ENCODE assay signal across 8 cellular contexts in genomic region chr4:90419124-90419711, GRCh38.
A peak's percentile ranks its signal among the peaks of the same experiment; 100 is the strongest.
DNase-seq lines count a peak whose midpoint lies in the region; ATAC-seq, FAIRE-seq and TF ChIP-seq lines count a peak whose summit lies in the region.

No MANE protein-coding gene starts in this region.

- H3K4me2 ChIP-seq in DOHH2 (ENCODE audit: low read length) (no peak overlapping the region), endothelial cell of umbilical vein (ENCODE audit: insufficient read depth, low read length) (no peak overlapping the region), osteoblast (ENCODE audit: insufficient read depth, low read length) (no peak overlapping the region)

- no peaks in the 10 kb centered on the region for H3K79me2 ChIP-seq in DOHH2 (ENCODE audit: control insufficient read depth, low read length)
- no peaks in the 10 kb centered on the region for H3K79me2 ChIP-seq in endothelial cell of umbilical vein (ENCODE audit: control insufficient read depth, insufficient read depth, low read length)
- no peaks in the 10 kb centered on the region for H3K79me2 ChIP-seq in osteoblast (ENCODE audit: insufficient read depth, low read length)

- no peaks in the 10 kb centered on the region for H3K36me3 Mint-ChIP-seq in activated T-cell treated with anti-CD3 and anti-CD28 coated beads, Interleukin-2, amount 50 U/mL, for 72 hours (ENCODE audit: insufficient read depth in 2 of 2)

- H3K9me3 Mint-ChIP-seq in activated T-cell treated with anti-CD3 and anti-CD28 coated beads, Interleukin-2, amount 50 U/mL, for 72 hours: no peaks in the 10 kb centered on the region

- no peak overlapping the region for H3K27ac ChIP-seq in DOHH2 (ENCODE audit: low read depth, low read length)
- H3K27ac ChIP-seq in endothelial cell of umbilical vein (ENCODE audit: insufficient read depth, low read depth, low read length): no peak overlapping the region
- H3K27ac ChIP-seq in osteoblast (ENCODE audit: low read depth, low read length): no peak overlapping the region

- H3K27me3 ChIP-seq in DOHH2 (ENCODE audit: control insufficient read depth, low read length) (no peaks in the 10 kb centered on the region), endothelial cell of umbilical vein (ENCODE audit: control insufficient read depth in 2 of 2, insufficient read depth in 2 of 2, low read length in 2 of 2) (no peaks in the 10 kb centered on the region), osteoblast (ENCODE audit: insufficient read depth, low read length) (no peaks in the 10 kb centered on the region)

- H3K4me3 Mint-ChIP-seq in activated T-cell treated with anti-CD3 and anti-CD28 coated beads, Interleukin-2, amount 50 U/mL, for 72 hours: no peak overlapping the region

- intact Hi-C loops in endothelial cell of umbilical vein (cut with micrococcal nuclease): loop anchor here (1.0 to 5.0 kb wide), 8 partner anchors 104 to 1968 kb away; no protein-coding TSS in a partner anchor

- H3K9me2 ChIP-seq in DOHH2 (replicated peaks; ENCODE audit: control insufficient read depth, low read length): no peaks in the 10 kb centered on the region

- no peak overlapping the region for H3K9ac ChIP-seq in endothelial cell of umbilical vein (replicated peaks; ENCODE audit: extremely low read depth, insufficient read depth, low read length)

- H3K27ac Mint-ChIP-seq in activated T-cell treated with anti-CD3 and anti-CD28 coated beads, Interleukin-2, amount 50 U/mL, for 72 hours: no peak overlapping the region

- BruUV-seq in endothelial cell of umbilical vein (replicated peaks; lab: Mats Ljungman, UMichigan): no TSS peak

- POLR2A ChIA-PET in endothelial cell of umbilical vein (lab: Charles Lee): no interaction called here

- no peaks in the 10 kb centered on the region for H3F3A ChIP-seq in DOHH2 (ENCODE audit: control insufficient read depth, insufficient read depth)

- ATAC-seq in GM19395 (IDR thresholded peaks at IDR 0.05; ENCODE audit: unreplicated experiment): peak; percentile 92
- peak; percentile 86 for ATAC-seq in HG03432 (IDR thresholded peaks at IDR 0.05; ENCODE audit: unreplicated experiment)
- no peak for ATAC-seq in activated T-cell treated with anti-CD3 and anti-CD28 coated beads, Interleukin-2, amount 50 U/mL, for 72 hours (replicated peaks in 1 of 2)

- no peaks in the 10 kb centered on the region for H3K4me1 Mint-ChIP-seq in activated T-cell treated with anti-CD3 and anti-CD28 coated beads, Interleukin-2, amount 50 U/mL, for 72 hours (ENCODE audit: low read depth)

- DNase-seq in NCI-H748 (lab: John Stamatoyannopoulos, UW; ENCODE audit: unreplicated experiment) (peak; percentile 44), endothelial cell of umbilical vein (ENCODE audit: low read depth, low spot score) (peak; percentile 80), osteoblast (ENCODE audit: insufficient read length, low spot score, missing footprints) (no peak), mucosa of gallbladder (ENCODE audit: low spot score) (no peak)
- no peak for DNase-seq in activated T-cell treated with anti-CD3 and anti-CD28 coated beads, Interleukin-2, amount 50 U/mL, for 72 hours

- CTCF ChIA-PET in endothelial cell of umbilical vein (lab: Charles Lee): interaction anchor here (0.6 to 3.9 kb wide), 62 partner anchors 9 to 1972 kb away, joined by 3 to 77 read pairs (median 4); no protein-coding TSS in a partner anchor

- H3K4me3 ChIP-seq in DOHH2 (ENCODE audit: low read length) (no peak overlapping the region), endothelial cell of umbilical vein (replicated peaks in 1 of 3; ENCODE audit: insufficient read depth in 1 of 3, low read depth in 1 of 3, low read length in 3 of 3) (no peak overlapping the region), osteoblast (ENCODE audit: insufficient read depth, low read length) (no peak overlapping the region)

- dilution Hi-C loops in endothelial cell of umbilical vein (cut with MboI; ENCODE audit: extremely low pct_ligation_motif_present, low sequenced_read_pairs): no loop called here

- TF ChIP-seq POLR2A in endothelial cell of umbilical vein (IDR thresholded peaks at IDR 0.05; ENCODE audit: low read depth, low read length): no peak

- TF ChIP-seq CTCF in DOHH2 (IDR thresholded peaks at IDR 0.05; ENCODE audit: low read depth, low read length, poor library complexity, severe bottlenecking) (peak; percentile 50), endothelial cell of umbilical vein (IDR thresholded peaks at IDR 0.05; ENCODE audit: extremely low read depth in 1 of 2, insufficient read depth in 1 of 2, low read depth in 1 of 2, low read length in 2 of 2) (peak; percentile 37 to 41), osteoblast (IDR thresholded peaks at IDR 0.05; ENCODE audit: extremely low read depth, low read depth, low read length) (peak; percentile 45)

- no peaks in the 10 kb centered on the region for H3K36me3 ChIP-seq in DOHH2 (ENCODE audit: control insufficient read depth, low read length)
- H3K36me3 ChIP-seq in endothelial cell of umbilical vein (ENCODE audit: control insufficient read depth in 2 of 2, extremely low read depth in 1 of 2, insufficient read depth in 2 of 2, low read length in 2 of 2): no peaks in the 10 kb centered on the region
- H3K36me3 ChIP-seq in osteoblast (ENCODE audit: insufficient read depth, low read length): no peaks in the 10 kb centered on the region

- FAIRE-seq in endothelial cell of umbilical vein (lab: Jason Lieb, UNC): peak; percentile 72

- no peaks in the 10 kb centered on the region for H3K9me1 ChIP-seq in endothelial cell of umbilical vein (replicated peaks; ENCODE audit: control insufficient read depth, extremely low read depth, insufficient read depth, low read length)

- no peaks in the 10 kb centered on the region for H3K4me1 ChIP-seq in DOHH2 (ENCODE audit: control insufficient read depth, low read length)
- H3K4me1 ChIP-seq in endothelial cell of umbilical vein (ENCODE audit: control insufficient read depth, extremely low read depth, insufficient read depth, low read length): no peaks in the 10 kb centered on the region
- H3K4me1 ChIP-seq in osteoblast (ENCODE audit: insufficient read depth, low read length): no peaks in the 10 kb centered on the region

- no peaks in the 10 kb centered on the region for H4K20me1 ChIP-seq in DOHH2 (ENCODE audit: control insufficient read depth, insufficient read depth, low read depth, low read length)
- no peaks in the 10 kb centered on the region for H4K20me1 ChIP-seq in endothelial cell of umbilical vein (replicated peaks; ENCODE audit: control insufficient read depth, extremely low read depth, insufficient read depth, low read length)
- H4K20me1 ChIP-seq in osteoblast (ENCODE audit: insufficient read depth, low read length): no peaks in the 10 kb centered on the region

- no peaks in the 10 kb centered on the region for H3K27me3 Mint-ChIP-seq in activated T-cell treated with anti-CD3 and anti-CD28 coated beads, Interleukin-2, amount 50 U/mL, for 72 hours (ENCODE audit: low read depth)

- H3K9me3 ChIP-seq in DOHH2 (ENCODE audit: control insufficient read depth, insufficient read depth, low read length) (no peaks in the 10 kb centered on the region), endothelial cell of umbilical vein (replicated peaks; ENCODE audit: control insufficient read depth, insufficient read depth, low read length) (no peaks in the 10 kb centered on the region), osteoblast (ENCODE audit: low read depth, low read length) (no peaks in the 10 kb centered on the region)

- no peak overlapping the region for H2AFZ ChIP-seq in endothelial cell of umbilical vein (ENCODE audit: low read depth, low read length)
- H2AFZ ChIP-seq in osteoblast (ENCODE audit: low read length): no peak overlapping the region

TF ChIP-seq in endothelial cell of umbilical vein, 7 proteins besides CTCF, POLR2A, EP300 and RAD21:
- TF ChIP-seq FOS (IDR thresholded peaks at IDR 0.05; ENCODE audit: borderline replicate concordance, insufficient read depth, low read length) (no peak), MAX (IDR thresholded peaks at IDR 0.05; ENCODE audit: insufficient read depth, insufficient read length) (no peak), POLR2AphosphoS5 (IDR thresholded peaks at IDR 0.05; ENCODE audit: insufficient read depth, low read depth, low read length) (no peak), MYC (IDR thresholded peaks at IDR 0.05; ENCODE audit: low read depth, low read length) (no peak), JUN (IDR thresholded peaks at IDR 0.05; ENCODE audit: borderline replicate concordance, insufficient read depth, insufficient read length, low read depth) (no peak), EZH2 (IDR thresholded peaks at IDR 0.05; ENCODE audit: borderline replicate concordance, low read depth, low read length, severe bottlenecking) (no peak), GATA2 (IDR thresholded peaks at IDR 0.05; ENCODE audit: insufficient read depth, insufficient read length, low read depth, low read length) (no peak)

Comparison
In these comparisons a context has a peak if more than half of its experiments do, and no peak if none do; other contexts are left out.
1. ATAC-seq: peak in GM19395 (single experiment) and HG03432 (single experiment); none in activated T-cell treated with anti-CD3 and anti-CD28 coated beads, Interleukin-2, amount 50 U/mL, for 72 hours (0 of 2).
2. DNase-seq: peak in NCI-H748 (single experiment) and endothelial cell of umbilical vein (single experiment); none in osteoblast (single experiment), activated T-cell treated with anti-CD3 and anti-CD28 coated beads, Interleukin-2, amount 50 U/mL, for 72 hours (0 of 2) and mucosa of gallbladder (single experiment).
3. Peak in every context shown above with its lines, with median percentiles within 50 percentile points of each other: CTCF ChIP-seq.